ENCODE assay signal across 8 cellular contexts in the genomic region with DNA sequence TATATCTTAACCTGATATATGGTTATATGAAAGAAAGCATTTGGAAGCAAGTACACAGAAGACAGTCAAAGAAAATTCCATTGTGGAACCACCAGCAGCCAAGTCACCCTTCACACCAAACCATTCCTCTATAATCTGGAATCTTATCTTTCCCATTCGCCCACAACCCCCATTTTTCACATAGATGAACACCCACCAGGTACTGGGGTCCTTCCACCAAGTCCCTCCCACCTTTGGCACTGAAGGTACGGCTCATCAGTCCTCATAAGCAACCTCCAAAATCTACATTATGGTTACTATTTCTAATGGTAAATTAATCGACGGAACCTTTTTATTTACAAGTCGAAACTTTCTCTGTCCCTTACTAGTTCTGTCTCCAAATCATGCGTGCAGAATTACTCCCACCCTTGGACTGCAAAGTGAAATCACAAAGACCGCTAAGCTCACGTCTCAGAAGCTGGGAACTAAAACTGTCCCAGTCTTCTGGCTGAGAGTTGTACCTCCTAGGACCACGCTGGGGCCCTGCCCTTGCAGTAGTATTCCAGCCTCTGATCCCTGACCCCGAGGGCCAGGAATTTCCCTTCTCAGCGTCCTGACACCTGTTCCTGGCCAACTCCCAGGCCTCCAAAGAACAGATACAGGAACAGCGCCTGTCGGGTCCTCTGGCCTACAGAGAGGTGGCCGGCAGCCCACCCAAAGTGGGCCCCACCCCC. TPM values are rescaled to one million over a fixed set of nuclear protein-coding genes. Genes with fewer than 3 reads are reported as not detected.
A peak's percentile ranks its signal among the peaks of the same experiment; 100 is the strongest.
DNase-seq lines count a peak whose midpoint lies in the region; ATAC-seq and TF ChIP-seq lines count a peak whose summit lies in the region.

No MANE protein-coding gene starts in this region.

- H3K27me3 ChIP-seq in kidney epithelial cell (ENCODE audit: control insufficient read depth, insufficient read depth, low read length) = no peaks in the 10 kb centered on the region

- TF ChIP-seq CTCF in NB4 (IDR thresholded peaks at IDR 0.05; ENCODE audit: low read depth, low read length) (no peak), MCF 10A (IDR thresholded peaks at IDR 0.05; ENCODE audit: unreplicated experiment) (no peak), kidney epithelial cell (IDR thresholded peaks at IDR 0.05; ENCODE audit: insufficient read depth, low read length, poor library complexity, severe bottlenecking) (no peak)

- intact Hi-C loops in MCF 10A (cut with micrococcal nuclease) = loop anchor here (2.0 to 10.0 kb wide), 4 partner anchors 17 to 283 kb away; a partner anchor contains a TSS

- H3K9me3 Mint-ChIP-seq in MCF 10A (ENCODE audit: unreplicated experiment) = no peaks in the 10 kb centered on the region
- H3K9me3 Mint-ChIP-seq in stimulated activated naive CD8-positive, alpha-beta T cell treated with anti-CD3 and anti-CD28 coated beads, Interleukin-15, amount 100 ng/mL, for 72 hours = no peaks in the 10 kb centered on the region

- CTCF ChIA-PET in MCF 10A (lab: Yijun Ruan, JAX) = no interaction called here

- DNase-seq in SIG-M5 treated with dmso at 0.1 percent for 504 hours (lab: John Stamatoyannopoulos, UW; ENCODE audit: unreplicated experiment) (peak; percentile 35), SIG-M5 (lab: John Stamatoyannopoulos, UW) (no peak), NB4 (ENCODE audit: low read depth) (peak; percentile 53), MCF 10A (ENCODE audit: unreplicated experiment) (peak; percentile 54), kidney epithelial cell (ENCODE audit: low read depth) (no peak)
- no peak for DNase-seq in stimulated activated naive CD8-positive, alpha-beta T cell treated with anti-CD3 and anti-CD28 coated beads, Interleukin-15, amount 100 ng/mL, for 72 hours
- DNase-seq in activated CD8-positive, alpha-beta memory T cell treated with anti-CD3 and anti-CD28 coated beads, Interleukin-2, amount 50 U/mL, for 4 hours = no peak

- H3K36me3 ChIP-seq in kidney epithelial cell (ENCODE audit: control insufficient read depth, insufficient read depth, low read length) = no peaks in the 10 kb centered on the region

- H3K4me3 ChIP-seq in NB4 (ENCODE audit: low read depth, low read length) (peak overlapping the region; percentile 99), kidney epithelial cell (ENCODE audit: low read depth, low read length) (peak overlapping the region; percentile 85)

- H3K36me3 Mint-ChIP-seq in MCF 10A (ENCODE audit: insufficient read depth, unreplicated experiment) = peaks cover 38% of the 10 kb centered on the region

- POLR2A ChIA-PET in MCF 10A (lab: Yijun Ruan, JAX) = interaction anchor here (0.5 to 6.8 kb wide), 32 partner anchors 8 to 838 kb away, joined by 3 to 65 read pairs (median 4); no protein-coding TSS in a partner anchor

- TF ChIP-seq POLR2A in NB4 (IDR thresholded peaks at IDR 0.05; ENCODE audit: extremely low read depth, insufficient read length) = no peak

- ATAC-seq in HG02610 (IDR thresholded peaks at IDR 0.05; ENCODE audit: unreplicated experiment) = peak; percentile 2
- no peak for ATAC-seq in stimulated activated naive CD8-positive, alpha-beta T cell treated with anti-CD3 and anti-CD28 coated beads, Interleukin-15, amount 100 ng/mL, for 72 hours

- peaks cover 13% of the 10 kb centered on the region for H3K4me1 Mint-ChIP-seq in MCF 10A (ENCODE audit: insufficient read depth, unreplicated experiment)
- H3K4me1 Mint-ChIP-seq in stimulated activated naive CD8-positive, alpha-beta T cell treated with anti-CD3 and anti-CD28 coated beads, Interleukin-15, amount 100 ng/mL, for 72 hours = peaks cover 27% of the 10 kb centered on the region

- peak overlapping the region; percentile 94 for H3K27ac Mint-ChIP-seq in MCF 10A (ENCODE audit: low read depth, unreplicated experiment)
- peak overlapping the region; percentile 93 to 97 for H3K27ac Mint-ChIP-seq in stimulated activated naive CD8-positive, alpha-beta T cell treated with anti-CD3 and anti-CD28 coated beads, Interleukin-15, amount 100 ng/mL, for 72 hours

- no peaks in the 10 kb centered on the region for H3K27me3 Mint-ChIP-seq in MCF 10A (ENCODE audit: insufficient read depth, unreplicated experiment)
- H3K27me3 Mint-ChIP-seq in stimulated activated naive CD8-positive, alpha-beta T cell treated with anti-CD3 and anti-CD28 coated beads, Interleukin-15, amount 100 ng/mL, for 72 hours = no peaks in the 10 kb centered on the region

- peak overlapping the region; percentile 94 for H3K4me3 Mint-ChIP-seq in MCF 10A (ENCODE audit: unreplicated experiment)
- peak overlapping the region; percentile 94 to 95 for H3K4me3 Mint-ChIP-seq in stimulated activated naive CD8-positive, alpha-beta T cell treated with anti-CD3 and anti-CD28 coated beads, Interleukin-15, amount 100 ng/mL, for 72 hours

- no TSS peak for BruUV-seq in MCF 10A (replicated peaks; lab: Mats Ljungman, UMichigan)

RNA-seq across cellular contexts. Expression of a gene that starts 0.7 kb away (rescaled TPM):
- total RNA-seq in MCF 10A (2022) = 169 and 224 TPM in 2 replicates
- 122 and 157 TPM in 2 replicates for total RNA-seq in kidney epithelial cell

Comparison
In these comparisons a context has a peak if more than half of its experiments do, and no peak if none do; other contexts are left out.
1. DNase-seq: peak in SIG-M5 treated with dmso at 0.1 percent for 504 hours (single experiment), NB4 (single experiment) and MCF 10A (single experiment); none in SIG-M5 (single experiment), kidney epithelial cell (single experiment), stimulated activated naive CD8-positive, alpha-beta T cell treated with anti-CD3 and anti-CD28 coated beads, Interleukin-15, amount 100 ng/mL, for 72 hours (0 of 2) and activated CD8-positive, alpha-beta memory T cell treated with anti-CD3 and anti-CD28 coated beads, Interleukin-2, amount 50 U/mL, for 4 hours (single experiment).